ENCODE assay signal across 8 cellular contexts in the genomic region with DNA sequence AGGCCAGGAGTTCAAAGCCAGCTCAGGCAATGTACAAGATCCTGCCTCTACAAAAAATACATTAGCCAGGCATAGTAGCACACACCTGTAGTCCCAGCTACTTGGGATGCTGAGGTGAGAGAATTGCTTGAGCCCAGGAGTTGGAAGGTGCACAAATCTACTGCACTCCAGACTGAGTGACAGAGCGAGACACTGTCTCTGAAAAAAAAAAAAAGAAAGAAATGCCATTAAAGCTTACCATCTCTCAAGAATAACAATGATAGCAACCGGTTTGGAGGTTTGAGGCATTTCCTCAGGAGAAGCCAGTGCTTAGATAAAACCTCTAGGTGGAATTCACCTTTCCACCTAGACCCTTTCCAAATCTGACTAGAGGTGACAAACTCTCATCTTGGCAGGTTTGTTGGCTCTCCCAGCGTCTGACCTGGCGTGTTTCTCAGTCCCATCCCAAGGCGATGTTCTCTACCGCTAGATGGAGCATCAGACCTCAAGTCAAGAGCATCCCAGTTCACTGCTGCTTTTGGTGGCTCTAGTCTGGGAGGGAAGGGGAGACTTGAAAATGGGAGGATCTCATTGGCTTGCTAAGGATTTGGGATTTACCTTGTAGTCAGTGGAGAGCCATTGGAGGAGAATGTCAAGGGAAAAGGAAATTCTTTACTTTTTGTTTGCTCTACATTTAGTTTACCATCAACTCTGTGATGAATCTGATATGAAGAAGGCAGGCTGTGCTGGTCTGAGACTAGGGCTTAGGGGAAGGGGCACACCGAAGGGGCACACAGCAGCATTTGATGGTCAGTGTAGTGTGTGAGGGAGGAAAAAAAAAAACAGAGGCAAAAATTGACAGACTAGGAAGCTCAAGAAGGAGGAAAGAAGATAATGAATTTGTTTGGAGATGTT.
A peak's percentile ranks its signal among the peaks of the same experiment; 100 is the strongest.
DNase-seq lines count a peak whose midpoint lies in the region; ATAC-seq and TF ChIP-seq lines count a peak whose summit lies in the region.

No MANE protein-coding gene starts in this region.

- TF ChIP-seq CTCF in HL-60 (IDR thresholded peaks at IDR 0.05; ENCODE audit: insufficient read depth, low read length) = peak; percentile 78

- DNase-seq in ACHN (peak; percentile 62), HL-60 (ENCODE audit: low read depth in 1 of 2, low spot score in 1 of 2) (peak in 1 of 2 experiments; percentile 72), SK-MEL-5 (ENCODE audit: low read depth, low spot score) (peak; percentile 86), T47D (ENCODE audit: low read depth in 1 of 2, low spot score in 1 of 2) (peak; percentile 66 to 86), inferior parietal cortex (ENCODE audit: extremely low spot score) (peak; percentile 80), GOT3 (lab: John Stamatoyannopoulos, UW) (no peak)
- DNase-seq in stimulated activated CD4-positive, alpha-beta T cell treated with anti-CD3 and anti-CD28 coated beads, Interleukin-2, amount 100 ng/mL, for 24 hours = peak; percentile 20 to 23

- H3K27ac ChIP-seq in HL-60 (replicated peaks) = no peak overlapping the region

- H3K4me3 ChIP-seq in HL-60 (replicated peaks; ENCODE audit: insufficient read depth, low read length) = no peak overlapping the region

- in situ Hi-C loops in ACHN (cut with HindIII; ENCODE audit: low pct_ligation_motif_present, low pct_unique_long_range_greater_than_20kb, low sequenced_read_pairs) (no loop called here), SK-MEL-5 (cut with HindIII; ENCODE audit: low pct_unique_long_range_greater_than_20kb, low sequenced_read_pairs) (no loop called here), T47D (cut with HindIII; ENCODE audit: low pct_unique_long_range_greater_than_20kb, low sequenced_read_pairs) (no loop called here)

- peak; percentile 48 for ATAC-seq in GM18517 (IDR thresholded peaks at IDR 0.05; ENCODE audit: unreplicated experiment)

- no peaks in the 10 kb centered on the region for H3K27me3 ChIP-seq in HL-60 (ENCODE audit: insufficient read depth, poor library complexity, severe bottlenecking)
